Comparison of ENCODE assay signal across 8 cellular contexts in the genomic region with DNA sequence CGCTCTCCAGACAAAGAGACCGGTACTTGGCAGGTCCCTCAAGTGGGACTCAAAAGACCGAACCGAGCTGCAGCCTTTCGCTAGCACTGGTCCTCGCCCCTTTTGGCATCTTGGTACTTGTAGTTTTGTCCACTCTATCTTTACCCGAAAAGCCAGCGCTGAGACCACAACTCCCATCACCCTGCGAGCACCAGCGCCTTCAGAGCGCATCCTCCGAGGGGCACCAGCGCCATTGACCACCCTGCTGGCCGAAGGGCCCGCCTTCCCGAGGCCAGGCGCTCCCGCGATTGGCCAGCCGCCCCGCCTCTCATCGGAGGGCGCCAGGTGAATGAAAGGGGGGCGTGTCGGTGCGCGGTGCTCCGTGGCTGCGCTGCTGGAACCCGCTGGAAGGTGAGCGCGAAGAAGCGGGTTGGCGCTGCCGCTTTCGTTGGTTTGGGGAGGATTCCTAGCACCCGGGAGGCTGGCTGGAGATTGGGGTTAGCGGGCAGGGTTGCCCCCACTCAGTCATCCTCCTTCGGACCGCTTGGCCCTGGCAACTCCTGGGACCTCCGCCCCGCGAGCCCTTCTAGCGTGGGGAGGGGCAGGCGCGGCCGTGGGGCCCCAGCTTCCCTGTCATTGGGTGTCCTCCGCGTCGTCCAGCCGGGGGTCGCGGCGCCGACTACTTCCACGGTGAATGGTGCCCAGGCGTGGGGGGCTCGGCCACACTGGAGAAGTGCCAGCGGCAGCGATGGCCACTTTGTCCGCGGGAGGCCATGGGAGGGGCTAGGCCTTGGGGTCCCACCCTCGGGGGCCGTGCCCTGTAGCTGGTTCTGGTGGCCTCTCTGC. TPM values are rescaled to one million over a fixed set of nuclear protein-coding genes. Genes with fewer than 3 reads are reported as not detected.
DNase-seq lines count a peak whose midpoint lies in the region; FAIRE-seq and TF ChIP-seq lines count a peak whose summit lies in the region.

A gene (plus strand): TSS at position 357 of the 825 bp plus-strand sequence. CDS start 5,553 bp downstream, outside the sequence.

- dilution Hi-C loops in endothelial cell of umbilical vein (cut with MboI; ENCODE audit: extremely low pct_ligation_motif_present, low sequenced_read_pairs) = no loop called here

- no peaks in the 10 kb centered on the region for H4K20me1 ChIP-seq in endothelial cell of umbilical vein (replicated peaks; ENCODE audit: control insufficient read depth, extremely low read depth, insufficient read depth, low read length)

- FAIRE-seq in endothelial cell of umbilical vein (lab: Jason Lieb, UNC) = peak; percentile 46

- no peak within 1 kb of the TSS for H3K9ac ChIP-seq in endothelial cell of umbilical vein (replicated peaks; ENCODE audit: extremely low read depth, insufficient read depth, low read length)

- intact Hi-C loops in endothelial cell of umbilical vein (cut with micrococcal nuclease) = no loop called here

- no TSS peak for BruUV-seq in endothelial cell of umbilical vein (replicated peaks; lab: Mats Ljungman, UMichigan)

- H3K36me3 ChIP-seq in endothelial cell of umbilical vein (ENCODE audit: control insufficient read depth in 2 of 2, extremely low read depth in 1 of 2, insufficient read depth in 2 of 2, low read length in 2 of 2) = no peaks in the 10 kb centered on the region

- no peak within 1 kb of the TSS for H3K27ac ChIP-seq in endothelial cell of umbilical vein (ENCODE audit: insufficient read depth, low read depth, low read length)

- H3K79me2 ChIP-seq in endothelial cell of umbilical vein (ENCODE audit: control insufficient read depth, insufficient read depth, low read length) = no peaks in the 10 kb centered on the region

- POLR2A ChIA-PET in endothelial cell of umbilical vein (lab: Charles Lee) = no interaction called here

- H3K4me2 ChIP-seq in endothelial cell of umbilical vein (ENCODE audit: insufficient read depth, low read length) = peak within 1 kb of the TSS; percentile 86

- H2AFZ ChIP-seq in endothelial cell of umbilical vein (ENCODE audit: low read depth, low read length) = peak within 1 kb of the TSS; percentile 18

- DNase-seq in DMS79 (lab: John Stamatoyannopoulos, UW) (peak; percentile 99), NCI-H2029 treated with DMSO at 0.1 percent for 48 hours (lab: John Stamatoyannopoulos, UW) (peak; percentile 84), endothelial cell of umbilical vein (ENCODE audit: low read depth, low spot score) (peak; percentile 68), lung microvascular endothelial cell (ENCODE audit: low read depth in 2 of 2) (peak; percentile 24 to 74), cortex of kidney (lab: John Stamatoyannopoulos, UW) (no peak), SKM-1 (lab: John Stamatoyannopoulos, UW; ENCODE audit: unreplicated experiment) (no peak)
- peak; percentile 81 for DNase-seq in activated CD8-positive, alpha-beta memory T cell treated with anti-CD3 and anti-CD28 coated beads for 24 hours
- peak in 2 of 3 donors; percentile 4 to 36 for DNase-seq in stimulated activated CD4-positive, alpha-beta T cell treated with anti-CD3 and anti-CD28 coated beads, TNF-alpha, amount 100 ng/mL, for 48 hours (ENCODE audit: low read depth in 3 of 3)

- peaks cover 22 to 27% of the 10 kb centered on the region in 2 experiments for H3K27me3 ChIP-seq in endothelial cell of umbilical vein (ENCODE audit: control insufficient read depth in 2 of 2, insufficient read depth in 2 of 2, low read length in 2 of 2)

- CTCF ChIA-PET in endothelial cell of umbilical vein (lab: Charles Lee) = interaction anchor here (0.9 to 2.1 kb wide), 6 partner anchors 8 to 155 kb away, joined by 3 to 7 read pairs (median 4); no protein-coding TSS in a partner anchor

- H3K9me1 ChIP-seq in endothelial cell of umbilical vein (replicated peaks; ENCODE audit: control insufficient read depth, extremely low read depth, insufficient read depth, low read length) = no peaks in the 10 kb centered on the region

- no peak for TF ChIP-seq CTCF in endothelial cell of umbilical vein (IDR thresholded peaks at IDR 0.05; ENCODE audit: extremely low read depth in 1 of 2, insufficient read depth in 1 of 2, low read depth in 1 of 2, low read length in 2 of 2)

- H3K4me1 ChIP-seq in endothelial cell of umbilical vein (ENCODE audit: control insufficient read depth, extremely low read depth, insufficient read depth, low read length) = peaks cover 12% of the 10 kb centered on the region

- H3K9me3 ChIP-seq in endothelial cell of umbilical vein (replicated peaks; ENCODE audit: control insufficient read depth, insufficient read depth, low read length) = no peaks in the 10 kb centered on the region

- H3K4me3 ChIP-seq in endothelial cell of umbilical vein (replicated peaks in 1 of 3; ENCODE audit: insufficient read depth in 1 of 3, low read depth in 1 of 3, low read length in 3 of 3) = peak within 1 kb of the TSS; percentile 12 to 44 (median 40)

- TF ChIP-seq POLR2A in endothelial cell of umbilical vein (IDR thresholded peaks at IDR 0.05; ENCODE audit: low read depth, low read length) = no peak

TF ChIP-seq in endothelial cell of umbilical vein, 7 proteins besides CTCF, POLR2A, EP300 and RAD21:
- TF ChIP-seq MYC (IDR thresholded peaks at IDR 0.05; ENCODE audit: low read depth, low read length) = no peak
- TF ChIP-seq EZH2 (IDR thresholded peaks at IDR 0.05; ENCODE audit: borderline replicate concordance, low read depth, low read length, severe bottlenecking) = peak; percentile 11

RNA-seq across cellular contexts. Expression of the gene that starts here (rescaled TPM):
- 0.02 TPM in 1 of 2 replicates, not detected in the other for total RNA-seq in endothelial cell of umbilical vein
- 0.01 TPM in 1 of 2 replicates, not detected in the other for polyA plus RNA-seq in endothelial cell of umbilical vein
- polyA plus RNA-seq in endothelial cell of umbilical vein (2011; cell fraction: cytosol; rRNA removed) = 0.01 TPM in 1 of 2 replicates, not detected in the other
- polyA plus RNA-seq in endothelial cell of umbilical vein (2011; cell fraction: nucleus; rRNA removed) = 0.03 TPM in 2 replicates
- polyA plus RNA-seq in endothelial cell of umbilical vein (2012) = not detected in 2 replicates
- polyA minus RNA-seq in endothelial cell of umbilical vein = 0.06 TPM in 1 of 2 replicates, not detected in the other
- polyA minus RNA-seq in endothelial cell of umbilical vein (2011; cell fraction: cytosol; rRNA and poly(A)+ RNA removed) = not detected
- not detected in 2 replicates for polyA minus RNA-seq in endothelial cell of umbilical vein (2011; cell fraction: nucleus; rRNA and poly(A)+ RNA removed)
- total RNA-seq in lung microvascular endothelial cell = under 0.01 TPM in 2 replicates

Comparison
In these comparisons a context has a peak if more than half of its experiments do, and no peak if none do; other contexts are left out.
1. Peak in DNase-seq, H3K4me3 ChIP-seq and H3K4me2 ChIP-seq in endothelial cell of umbilical vein; RNA of the gene not detected or under 1 TPM.
2. Peak in DNase-seq in lung microvascular endothelial cell; RNA of the gene not detected or under 1 TPM.
3. DNase-seq: peak in DMS79 (single experiment), NCI-H2029 treated with DMSO at 0.1 percent for 48 hours (single experiment), activated CD8-positive, alpha-beta memory T cell treated with anti-CD3 and anti-CD28 coated beads for 24 hours (single experiment) and stimulated activated CD4-positive, alpha-beta T cell treated with anti-CD3 and anti-CD28 coated beads, TNF-alpha, amount 100 ng/mL, for 48 hours (2 of 3); none in cortex of kidney (single experiment) and SKM-1 (single experiment).